ENCODE assay signal across 36 cellular contexts in genomic region chr3:112815981-112816380, GRCh38. TPM values are rescaled to one million over a fixed set of nuclear protein-coding genes. Genes with fewer than 3 reads are reported as not detected.
DNase-seq lines count a peak whose midpoint lies in the region; ATAC-seq lines count a peak whose summit lies in the region.
"Had no signal": no experiment of that assay in that cellular context is flagged by ENCODE, and none has a peak within 500 bp of the region (broad histone marks: within the 10 kb centered on the region; RNA-seq: fewer than 3 reads in every experiment).

No MANE protein-coding gene starts in this region.

- DNase-seq in ELR (ENCODE audit: low read depth) (peak; percentile 55), M059J (ENCODE audit: low read depth) (peak; percentile 46), renal cortical epithelial cell (ENCODE audit: low read depth) (peak; percentile 36), SW480 (ENCODE audit: low spot score) (no peak), kidney tubule cell (ENCODE audit: low spot score) (no peak), NOMO-1 treated with DMSO at 0.1 percent for 48 hours (lab: John Stamatoyannopoulos, UW; ENCODE audit: unreplicated experiment) (no peak)
- DNase-seq: activated CD4-positive, CD25-positive, alpha-beta regulatory T cell treated with anti-CD3 and anti-CD28 coated beads, Interleukin-2, amount 50 U/mL, for 72 hours; activated CD8-positive, alpha-beta T cell treated with anti-CD3 and anti-CD28 coated beads for 36 hours; activated effector memory CD4-positive, alpha-beta T cell treated with Interleukin-2 at 50 U/mL for 16 hours; activated naive CD8-positive, alpha-beta T cell treated with anti-CD3 and anti-CD28 coated beads, Interleukin-2, amount 10 ng/mL, durations not matched to agents 7 days and 5 days; AML-193; CD8-positive, alpha-beta T cell; DMS 273 treated with DMSO at 0.1 percent for 48 hours; gastrocnemius medialis; H9; hypothalamus; immature natural killer cell; left lung; MM.1S; naive B cell; NCI-H1436; NCI-H748 treated with DMSO at 0.1 percent for 48 hours; right lobe of liver; SJCRH30; stimulated activated CD4-positive, alpha-beta T cell treated with anti-CD3 and anti-CD28 coated beads, Interleukin-4, amount 100 ng/mL, for 24 hours; T-helper 1 cell had no signal

- peak; percentile 28 for ATAC-seq in esophagus mucosa
- ATAC-seq: activated CD8-positive, alpha-beta T cell treated with anti-CD3 and anti-CD28 coated beads for 36 hours; CD8-positive, alpha-beta T cell; gastrocnemius medialis; K562; left lung; right lobe of liver; stimulated activated effector memory CD8-positive, alpha-beta T cell treated with anti-CD3 and anti-CD28 coated beads, Interleukin-12 subunit alpha, Interleukin-12 subunit beta, amount 100 ng/mL, for 72 hours had no signal

RNA-seq across cellular contexts. Expression of gene CD200R1L, which starts 30.7 kb away (rescaled TPM):
- 0.22 TPM in 1 of 2 replicates, not detected in the other for total RNA-seq in M059J (2014; rRNA removed; shearing (Covaris generic))
- total RNA-seq in esophagus mucosa = not detected
- not detected in 2 replicates for total RNA-seq in renal cortical epithelial cell
- total RNA-seq: activated CD8-positive, alpha-beta T cell treated with anti-CD3 and anti-CD28 coated beads for 36 hours; activated naive CD8-positive, alpha-beta T cell treated with anti-CD3 and anti-CD28 coated beads, Interleukin-2, amount 10 ng/mL, durations not matched to agents 7 days and 5 days; CD8-positive, alpha-beta T cell; cerebellum; G401; gastrocnemius medialis; H9; HT-29; K562; left lung; posterior vena cava; right lobe of liver; RPMI7951; SJCRH30; suprapubic skin; urinary bladder had no signal

Comparison
In these comparisons a context has a peak if more than half of its experiments do, and no peak if none do; other contexts are left out.
1. DNase-seq: peak in ELR (single experiment), M059J (single experiment) and renal cortical epithelial cell (single experiment); none in SW480 (single experiment), kidney tubule cell (single experiment) and NOMO-1 treated with DMSO at 0.1 percent for 48 hours (single experiment).